ENCODE assay signal across 16 cellular contexts in the genomic region with DNA sequence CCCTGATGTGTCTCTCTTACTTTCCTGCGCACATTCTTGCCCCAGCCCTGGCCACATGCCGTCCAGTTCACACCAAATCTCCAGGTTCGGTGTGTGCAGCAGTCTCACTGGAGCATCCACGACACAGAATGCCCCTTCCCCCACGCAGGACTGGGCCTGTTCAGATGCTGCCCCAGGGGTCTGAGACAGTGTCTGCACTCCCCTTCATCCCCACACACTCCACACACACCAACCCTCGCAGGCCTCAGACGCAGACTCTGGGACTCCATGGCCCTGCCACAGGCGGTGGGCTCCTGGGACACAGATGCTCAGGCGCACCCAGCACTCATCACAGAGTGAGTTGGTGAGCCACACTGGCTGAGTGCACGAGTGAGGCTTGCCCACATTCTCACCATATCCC.
DNase-seq lines count a peak whose midpoint lies in the region; ATAC-seq, FAIRE-seq and TF ChIP-seq lines count a peak whose summit lies in the region.
"Had no signal": no experiment of that assay in that cellular context is flagged by ENCODE, and none has a peak within 500 bp of the region (broad histone marks: within the 10 kb centered on the region; RNA-seq: fewer than 3 reads in every experiment).

No MANE protein-coding gene starts in this region.

- H3K27ac Mint-ChIP-seq in CD4-positive, alpha-beta T cell = peak overlapping the region; percentile 93
- peak overlapping the region; percentile 63; the same call in 1 of the 2 replicates for H3K27ac Mint-ChIP-seq in GM23338
- H3K27ac Mint-ChIP-seq in activated naive CD8-positive, alpha-beta T cell = no peak overlapping the region
- H3K27ac Mint-ChIP-seq: B cell had no signal

- DNase-seq in CD4-positive, alpha-beta T cell = no peak
- no peak for DNase-seq in GM23338 (ENCODE audit: low spot score)
- no peak for DNase-seq in NCI-H128 (lab: John Stamatoyannopoulos, UW; ENCODE audit: unreplicated experiment)
- no peak for DNase-seq in activated effector memory CD4-positive, alpha-beta T cell treated with anti-CD3 and anti-CD28 coated beads, Interleukin-2, amount 50 U/mL, for 16 hours
- no peak for DNase-seq in NCI-H1048 (lab: John Stamatoyannopoulos, UW)
- no peak for DNase-seq in small intestine
- DNase-seq: foreskin fibroblast, HCEC 1CT, left colon, NCI-H187 treated with DMSO at 0.1 percent for 48 hours had no signal

- peaks cover 20% of the 10 kb centered on the region for H3K36me3 Mint-ChIP-seq in CD4-positive, alpha-beta T cell (ENCODE audit: low read depth)
- peaks cover 11% of the 10 kb centered on the region for H3K36me3 Mint-ChIP-seq in GM23338 (ENCODE audit: low read depth)
- peaks cover 3% of the 10 kb centered on the region for H3K36me3 Mint-ChIP-seq in activated naive CD8-positive, alpha-beta T cell

- TF ChIP-seq CTCF in CD4-positive, alpha-beta T cell (IDR thresholded peaks at IDR 0.05) = no peak
- no peak for TF ChIP-seq CTCF in GM23338 (conservative IDR thresholded peaks at IDR 0.05; ENCODE audit: low read depth in 2 of 2)

- intact Hi-C loops in CD4-positive, alpha-beta T cell (cut with DNase I, micrococcal nuclease) = loop anchor here in 1 of 2 experiments (2.0 to 10.0 kb wide), 2 partner anchors 83 to 579 kb away; partner anchors contain the start of gene AFAP1

- H3K9me3 ChIP-seq in CD4-positive, alpha-beta T cell (ENCODE audit: control insufficient read depth, low read length) = no peaks in the 10 kb centered on the region
- H3K9me3 ChIP-seq in muscle layer of duodenum (ENCODE audit: control insufficient read depth in 1 of 2, low read length in 2 of 2) (no peaks in the 10 kb centered on the region), small intestine (ENCODE audit: control insufficient read depth, low read depth) (no peaks in the 10 kb centered on the region)
- H3K9me3 ChIP-seq: mucosa of descending colon, tibial nerve had no signal

- 94 to 96% (median 95%) methylated on average over 10 of the region's 10 CpGs for WGBS in small intestine, 3 donors

- CTCF ChIA-PET in CD4-positive, alpha-beta T cell (lab: Charles Lee) = interaction anchor here (0.8 to 1.6 kb wide), 2 partner anchors 11 to 24 kb away, joined by 3 to 11 read pairs; no protein-coding TSS in a partner anchor

- no peak for FAIRE-seq in small intestine (lab: Jason Lieb, UNC)

- H3K4me3 Mint-ChIP-seq in CD4-positive, alpha-beta T cell = peak overlapping the region; percentile 15
- H3K4me3 Mint-ChIP-seq in GM23338 = no peak overlapping the region
- peak overlapping the region; percentile 47 for H3K4me3 Mint-ChIP-seq in activated naive CD8-positive, alpha-beta T cell
- H3K4me3 Mint-ChIP-seq: B cell had no signal

- peaks cover 29% of the 10 kb centered on the region; the same call in 1 of the 2 replicates for H3K79me2 ChIP-seq in GM23338 (replicated peaks; ENCODE audit: insufficient read depth)

- no peak overlapping the region for H2AFZ ChIP-seq in GM23338
- H2AFZ ChIP-seq: parathyroid adenoma had no signal

- H3K27me3 Mint-ChIP-seq in CD4-positive, alpha-beta T cell = no peaks in the 10 kb centered on the region
- H3K27me3 Mint-ChIP-seq in GM23338 (ENCODE audit: insufficient read depth, low read depth, poor library complexity) = peaks cover 4% of the 10 kb centered on the region
- H3K27me3 Mint-ChIP-seq in activated naive CD8-positive, alpha-beta T cell = no peaks in the 10 kb centered on the region

- no peaks in the 10 kb centered on the region for H3F3A ChIP-seq in GM23338 (replicated peaks; ENCODE audit: low read depth)

- POLR2A ChIA-PET in CD4-positive, alpha-beta T cell (lab: Charles Lee) = interaction anchor here (1.3 to 1.7 kb wide), 3 partner anchors 9 to 84 kb away, joined by 4 to 17 read pairs (median 9); partner anchors contain the start of gene AFAP1

- no peaks in the 10 kb centered on the region for H3K9me3 Mint-ChIP-seq in CD4-positive, alpha-beta T cell
- H3K9me3 Mint-ChIP-seq in GM23338 = no peaks in the 10 kb centered on the region
- H3K9me3 Mint-ChIP-seq in activated naive CD8-positive, alpha-beta T cell (ENCODE audit: low read depth) = no peaks in the 10 kb centered on the region

- no peak for ATAC-seq in CD4-positive, alpha-beta T cell (ENCODE audit: poor library complexity)
- ATAC-seq in GM23338 = no peak; the same call in 2 of the 3 replicates

- peaks cover 10% of the 10 kb centered on the region for H3K4me1 ChIP-seq in GM23338 (ENCODE audit: insufficient read depth)
- H3K4me1 ChIP-seq in muscle layer of duodenum (ENCODE audit: control insufficient read depth in 1 of 2, insufficient read depth in 2 of 2, low read length in 2 of 2) = peaks cover 12 to 20% of the 10 kb centered on the region in 2 donors
- peaks cover 0 to 3% of the 10 kb centered on the region in 2 donors for H3K4me1 ChIP-seq in small intestine (ENCODE audit: control insufficient read depth in 2 of 2, insufficient read depth in 1 of 2, low read depth in 1 of 2, low read length in 1 of 2)

- no peaks in the 10 kb centered on the region for H3K27me3 ChIP-seq in CD4-positive, alpha-beta T cell (ENCODE audit: control insufficient read depth, insufficient read depth, low read length)
- no peaks in the 10 kb centered on the region for H3K27me3 ChIP-seq in GM23338 (ENCODE audit: insufficient read depth)
- H3K27me3 ChIP-seq in muscle layer of duodenum (ENCODE audit: low read depth, low read length) = no peaks in the 10 kb centered on the region
- no peaks in the 10 kb centered on the region for H3K27me3 ChIP-seq in small intestine (ENCODE audit: control insufficient read depth in 2 of 2, insufficient read depth in 2 of 2, low read length in 2 of 2)
- H3K27me3 ChIP-seq: tibial nerve had no signal

- H3K36me3 ChIP-seq in GM23338 (ENCODE audit: insufficient read depth) (no peaks in the 10 kb centered on the region; the same call in none of the 2 replicates), muscle layer of duodenum (ENCODE audit: control insufficient read depth in 1 of 2, insufficient read depth in 2 of 2, low read length in 2 of 2) (peaks cover 0 to 18% of the 10 kb centered on the region in 2 donors), small intestine (ENCODE audit: control insufficient read depth in 2 of 2, insufficient read depth in 2 of 2, low read length in 2 of 2) (peaks cover 3 to 6% of the 10 kb centered on the region in 2 donors)

- no peaks in the 10 kb centered on the region for H3K9me2 ChIP-seq in GM23338 (ENCODE audit: insufficient read depth)

- H3K4me1 Mint-ChIP-seq in CD4-positive, alpha-beta T cell (ENCODE audit: low read depth) = peaks cover 72% of the 10 kb centered on the region
- peaks cover 30% of the 10 kb centered on the region for H3K4me1 Mint-ChIP-seq in GM23338
- H3K4me1 Mint-ChIP-seq in activated naive CD8-positive, alpha-beta T cell (ENCODE audit: low read depth) = peaks cover 72% of the 10 kb centered on the region
- H3K4me1 Mint-ChIP-seq: B cell had no signal

- H3K4me3 ChIP-seq in GM23338 (no peak overlapping the region), muscle layer of duodenum (ENCODE audit: low read depth in 1 of 2, low read length in 2 of 2) (no peak overlapping the region), small intestine (ENCODE audit: low read depth in 1 of 2, low read length in 2 of 2) (no peak overlapping the region)
- H3K4me3 ChIP-seq: mucosa of descending colon, tibial nerve had no signal

- H3K27ac ChIP-seq in CD4-positive, alpha-beta T cell (ENCODE audit: low read depth, low read length) = peak overlapping the region; percentile 68
- H3K27ac ChIP-seq in GM23338 (ENCODE audit: low read depth) (no peak overlapping the region), muscle layer of duodenum (ENCODE audit: low read length) (peak overlapping the region; percentile 27), small intestine (ENCODE audit: low read depth in 1 of 2, low read length in 1 of 2) (peak overlapping the region in 1 of 2 donors; percentile 66)
- H3K27ac ChIP-seq: parathyroid adenoma, tibial nerve had no signal

- no peaks in the 10 kb centered on the region for H4K20me1 ChIP-seq in GM23338 (replicated peaks; ENCODE audit: insufficient read depth)

- H3K4me2 ChIP-seq in GM23338 = no peak overlapping the region

TF ChIP-seq in GM23338, 12 proteins besides CTCF, POLR2A, EP300 and RAD21 (continues in another document):
- no peak for TF ChIP-seq EZH2phosphoT487 (IDR thresholded peaks at IDR 0.05; ENCODE audit: unreplicated experiment)
- TF ChIP-seq CREB1 (CRISPR knock-in tag; IDR thresholded peaks at IDR 0.05; ENCODE audit: low read depth) = no peak
- no peak for TF ChIP-seq ZNF114 (CRISPR knock-in tag; IDR thresholded peaks at IDR 0.05)
- TF ChIP-seq EZH2 (IDR thresholded peaks at IDR 0.05; ENCODE audit: low read depth, unreplicated experiment) = no peak
- no peak for TF ChIP-seq JUNB (IDR thresholded peaks at IDR 0.05; ENCODE audit: unreplicated experiment)
- TF ChIP-seq, protein P1, sequence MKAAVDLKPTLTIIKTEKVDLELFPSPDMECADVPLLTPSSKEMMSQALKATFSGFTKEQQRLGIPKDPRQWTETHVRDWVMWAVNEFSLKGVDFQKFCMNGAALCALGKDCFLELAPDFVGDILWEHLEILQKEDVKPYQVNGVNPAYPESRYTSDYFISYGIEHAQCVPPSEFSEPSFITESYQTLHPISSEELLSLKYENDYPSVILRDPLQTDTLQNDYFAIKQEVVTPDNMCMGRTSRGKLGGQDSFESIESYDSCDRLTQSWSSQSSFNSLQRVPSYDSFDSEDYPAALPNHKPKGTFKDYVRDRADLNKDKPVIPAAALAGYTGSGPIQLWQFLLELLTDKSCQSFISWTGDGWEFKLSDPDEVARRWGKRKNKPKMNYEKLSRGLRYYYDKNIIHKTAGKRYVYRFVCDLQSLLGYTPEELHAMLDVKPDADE (IDR thresholded peaks at IDR 0.05) = no peak
